Comparison of ENCODE assay signal across 8 cellular contexts in the genomic region with DNA sequence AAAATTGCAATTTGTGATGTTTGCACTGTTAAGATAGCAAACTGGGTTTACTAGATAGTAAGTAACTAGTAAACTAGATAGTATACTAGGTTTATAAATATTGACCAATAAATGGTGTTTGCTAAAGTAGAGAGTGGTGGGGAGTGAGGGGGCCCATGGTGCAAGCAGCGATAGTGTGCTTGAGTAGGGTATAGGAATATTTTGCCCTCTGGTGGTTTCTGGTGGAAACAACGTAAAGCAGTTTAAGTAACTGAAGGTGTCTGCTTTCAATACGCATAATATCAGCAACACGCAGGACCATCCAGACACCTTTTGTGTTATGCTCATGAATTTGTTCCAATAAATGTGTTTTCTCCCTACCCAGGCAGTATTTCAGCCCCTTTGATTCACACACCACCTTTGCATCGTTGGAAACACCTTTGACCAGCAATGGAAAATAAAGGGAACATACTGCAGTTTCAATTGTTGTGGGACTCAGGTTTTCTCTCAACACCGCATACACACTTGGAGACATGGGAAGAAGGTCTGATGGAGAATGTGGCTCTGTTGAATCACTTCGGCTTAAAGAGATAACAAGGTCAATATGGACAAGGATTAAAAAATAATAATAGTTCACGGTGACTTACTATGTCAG. TPM values are rescaled to one million over a fixed set of nuclear protein-coding genes. Genes with fewer than 3 reads are reported as not detected.
DNase-seq lines count a peak whose midpoint lies in the region; ATAC-seq and TF ChIP-seq lines count a peak whose summit lies in the region.

No MANE protein-coding gene starts in this region.

- H4K20me1 ChIP-seq in osteoblast (ENCODE audit: insufficient read depth, low read length): no peaks in the 10 kb centered on the region

- peak; percentile 65 for TF ChIP-seq CTCF in BJ (IDR thresholded peaks at IDR 0.05; ENCODE audit: insufficient read depth, low read depth, low read length)
- peak; percentile 39 for TF ChIP-seq CTCF in GM13976 (IDR thresholded peaks at IDR 0.05; ENCODE audit: borderline replicate concordance, control extremely low read depth, extremely low read depth, insufficient read depth, missing control alignments)
- TF ChIP-seq CTCF in osteoblast (IDR thresholded peaks at IDR 0.05; ENCODE audit: extremely low read depth, low read depth, low read length): peak; percentile 69

- H3K4me1 ChIP-seq in osteoblast (ENCODE audit: insufficient read depth, low read length): peaks cover 16% of the 10 kb centered on the region

- H3K4me1 Mint-ChIP-seq in T-helper 17 cell: peaks cover 17% of the 10 kb centered on the region

- H3K9me3 ChIP-seq in T-helper 17 cell (ENCODE audit: control insufficient read depth, low read length, poor library complexity, severe bottlenecking) (no peaks in the 10 kb centered on the region), osteoblast (ENCODE audit: low read depth, low read length) (no peaks in the 10 kb centered on the region)

- H3K4me3 ChIP-seq in BJ (ENCODE audit: low read depth, low read length) (no peak overlapping the region), osteoblast (ENCODE audit: insufficient read depth, low read length) (peak overlapping the region; percentile 20)

- DNase-seq in BJ (ENCODE audit: low read depth) (no peak), GM13976 (ENCODE audit: low spot score) (peak; percentile 43), NCI-H1048 (lab: John Stamatoyannopoulos, UW) (peak; percentile 28), T-helper 17 cell (no peak), osteoblast (ENCODE audit: insufficient read length, low spot score, missing footprints) (peak; percentile 50), HPDE6-E6E7 (ENCODE audit: extremely low spot score) (no peak)

- in situ Hi-C loops in GM13976 (cut with MboI; ENCODE audit: low sequenced_read_pairs, unreplicated experiment): no loop called here

- CTCF ChIA-PET in BJ (lab: Yijun Ruan, JAX): interaction anchor here (1.4 to 1.6 kb wide), 2 partner anchors 11 to 13 kb away, joined by 3 to 4 read pairs; no protein-coding TSS in a partner anchor

- H3K27ac Mint-ChIP-seq in T-helper 17 cell: peak overlapping the region; percentile 72

- H3K27me3 ChIP-seq in BJ (ENCODE audit: control insufficient read depth, insufficient read depth, low read length): no peaks in the 10 kb centered on the region
- H3K27me3 ChIP-seq in osteoblast (ENCODE audit: insufficient read depth, low read length): no peaks in the 10 kb centered on the region

- no peaks in the 10 kb centered on the region for H3K79me2 ChIP-seq in osteoblast (ENCODE audit: insufficient read depth, low read length)

- H3K4me3 Mint-ChIP-seq in T-helper 17 cell: no peak overlapping the region

- H3K27me3 Mint-ChIP-seq in T-helper 17 cell: no peaks in the 10 kb centered on the region

- peak; percentile 60 for ATAC-seq in HG02610 (IDR thresholded peaks at IDR 0.05; ENCODE audit: unreplicated experiment)
- ATAC-seq in T-helper 17 cell: peak; percentile 92
- peak; percentile 62 for ATAC-seq in esophagus mucosa

- H3K36me3 Mint-ChIP-seq in T-helper 17 cell (ENCODE audit: low read depth): peaks cover 3% of the 10 kb centered on the region

- peak overlapping the region; percentile 43 for H3K4me2 ChIP-seq in osteoblast (ENCODE audit: insufficient read depth, low read length)

- H3K27ac ChIP-seq in osteoblast (ENCODE audit: low read depth, low read length): peak overlapping the region; percentile 3

- POLR2A ChIA-PET in BJ (lab: Charles Lee): no interaction called here

- H2AFZ ChIP-seq in osteoblast (ENCODE audit: low read length): peak overlapping the region; percentile 35

- H3K36me3 ChIP-seq in BJ (ENCODE audit: control insufficient read depth, insufficient read depth, low read length): no peaks in the 10 kb centered on the region
- no peaks in the 10 kb centered on the region for H3K36me3 ChIP-seq in osteoblast (ENCODE audit: insufficient read depth, low read length)

RNA-seq across cellular contexts. Expression of a gene that starts 16.7 kb away (rescaled TPM):
- 166 and 180 TPM in 2 replicates for polyA plus RNA-seq in BJ (2011; rRNA removed)
- polyA minus RNA-seq in BJ (2011; rRNA and poly(A)+ RNA removed): 115 and 169 TPM in 2 replicates
- total RNA-seq in T-helper 17 cell (10 to 100 TPM; 80.7 to 86.4 TPM), esophagus mucosa (51.0 TPM), osteoblast (447 and 530 TPM in 2 replicates)

Comparison
In these comparisons a context has a peak if more than half of its experiments do, and no peak if none do; other contexts are left out.
1. DNase-seq: peak in GM13976 (single experiment), NCI-H1048 (single experiment) and osteoblast (single experiment); none in BJ (single experiment), T-helper 17 cell (0 of 3) and HPDE6-E6E7 (single experiment).
2. Peak in every context shown above with its lines, with median percentiles within 50 percentile points of each other: CTCF ChIP-seq and ATAC-seq.